Comparison of ENCODE assay signal across 9 cellular contexts in genomic region chr2:8049851-8050571, GRCh38.
DNase-seq lines count a peak whose midpoint lies in the region; ATAC-seq and TF ChIP-seq lines count a peak whose summit lies in the region.
"Had no signal": no experiment of that assay in that cellular context is flagged by ENCODE, and none has a peak within 500 bp of the region (broad histone marks: within the 10 kb centered on the region; RNA-seq: fewer than 3 reads in every experiment).

No MANE protein-coding gene starts in this region.

- no peaks in the 10 kb centered on the region for H3K9me3 ChIP-seq in vagina

- TF ChIP-seq POLR2A in vagina (IDR thresholded peaks at IDR 0.05) (no peak), erythroblast (IDR thresholded peaks at IDR 0.05; ENCODE audit: low read length) (no peak)

- DNase-seq in GM06990 (ENCODE audit: extremely low read depth, insufficient read length) = peak; percentile 79
- DNase-seq in activated naive CD4-positive, alpha-beta T cell treated with anti-CD3 and anti-CD28 coated beads, Interleukin-2, amount 10 ng/mL, durations not matched to agents 7 days and 5 days = peak; percentile 33
- DNase-seq in vagina (ENCODE audit: extremely low spot score in 2 of 2) = no peak
- no peak for DNase-seq in erythroblast (lab: John Stamatoyannopoulos, UW)
- no peak for DNase-seq in CD14-positive monocyte (ENCODE audit: low spot score)
- DNase-seq in NCI-H748 (lab: John Stamatoyannopoulos, UW; ENCODE audit: unreplicated experiment) = no peak

- no peak overlapping the region for H3K4me3 Mint-ChIP-seq in activated naive CD4-positive, alpha-beta T cell treated with anti-CD3 and anti-CD28 coated beads, Interleukin-2, amount 10 ng/mL, durations not matched to agents 7 days and 5 days
- H3K4me3 Mint-ChIP-seq in CD14-positive monocyte = no peak overlapping the region

- ATAC-seq in GM19372 (IDR thresholded peaks at IDR 0.05; ENCODE audit: low read depth, unreplicated experiment) = peak; percentile 84
- ATAC-seq in HG03064 (IDR thresholded peaks at IDR 0.05; ENCODE audit: low read depth, unreplicated experiment) = peak; percentile 98

- intact Hi-C loops in vagina (cut with DNase I) = no loop called here
- intact Hi-C loops in CD14-positive monocyte (cut with micrococcal nuclease) = no loop called here

- no peak overlapping the region for H3K4me3 ChIP-seq in GM06990 (replicated peaks; ENCODE audit: low read depth, low read length)
- no peak overlapping the region for H3K4me3 ChIP-seq in vagina
- H3K4me3 ChIP-seq: SK-N-MC had no signal

- peaks cover 7% of the 10 kb centered on the region for H3K4me1 Mint-ChIP-seq in activated naive CD4-positive, alpha-beta T cell treated with anti-CD3 and anti-CD28 coated beads, Interleukin-2, amount 10 ng/mL, durations not matched to agents 7 days and 5 days
- H3K4me1 Mint-ChIP-seq in CD14-positive monocyte = peaks cover 13% of the 10 kb centered on the region

- H3K9me3 Mint-ChIP-seq in activated naive CD4-positive, alpha-beta T cell treated with anti-CD3 and anti-CD28 coated beads, Interleukin-2, amount 10 ng/mL, durations not matched to agents 7 days and 5 days = peaks cover 3% of the 10 kb centered on the region
- peaks cover 0 to 7% (median 3%) of the 10 kb centered on the region in 7 donors for H3K9me3 Mint-ChIP-seq in CD14-positive monocyte

- H3K27me3 ChIP-seq in GM06990 (replicated peaks; ENCODE audit: control insufficient read depth, insufficient read depth, low read length) = no peaks in the 10 kb centered on the region
- no peaks in the 10 kb centered on the region for H3K27me3 ChIP-seq in vagina

- no peaks in the 10 kb centered on the region for H3K36me3 ChIP-seq in GM06990 (ENCODE audit: control insufficient read depth, insufficient read depth, low read length)
- H3K36me3 ChIP-seq in vagina = no peaks in the 10 kb centered on the region

- peaks cover 3% of the 10 kb centered on the region for H3K27me3 Mint-ChIP-seq in activated naive CD4-positive, alpha-beta T cell treated with anti-CD3 and anti-CD28 coated beads, Interleukin-2, amount 10 ng/mL, durations not matched to agents 7 days and 5 days
- peaks cover 0 to 3% (median 2%) of the 10 kb centered on the region in 3 donors for H3K27me3 Mint-ChIP-seq in CD14-positive monocyte (ENCODE audit: low read depth in 3 of 3)

- peaks cover 2% of the 10 kb centered on the region for H3K36me3 Mint-ChIP-seq in activated naive CD4-positive, alpha-beta T cell treated with anti-CD3 and anti-CD28 coated beads, Interleukin-2, amount 10 ng/mL, durations not matched to agents 7 days and 5 days
- no peaks in the 10 kb centered on the region for H3K36me3 Mint-ChIP-seq in CD14-positive monocyte

- H3K27ac Mint-ChIP-seq in activated naive CD4-positive, alpha-beta T cell treated with anti-CD3 and anti-CD28 coated beads, Interleukin-2, amount 10 ng/mL, durations not matched to agents 7 days and 5 days = no peak overlapping the region
- H3K27ac Mint-ChIP-seq in CD14-positive monocyte = peak overlapping the region in 1 of 7 donors; percentile 30

- TF ChIP-seq CTCF in GM06990 (IDR thresholded peaks at IDR 0.05; ENCODE audit: insufficient read depth, low read length, poor library complexity, severe bottlenecking) (no peak), vagina (IDR thresholded peaks at IDR 0.05) (no peak), CD14-positive monocyte (IDR thresholded peaks at IDR 0.05) (no peak)

- no peak overlapping the region for H3K27ac ChIP-seq in vagina
- H3K27ac ChIP-seq: SK-N-MC had no signal

- CTCF ChIA-PET in activated naive CD4-positive, alpha-beta T cell treated with anti-CD3 and anti-CD28 coated beads, Interleukin-2, amount 10 ng/mL, durations not matched to agents 7 days and 5 days (lab: Charles Lee) = interaction anchor here (1.0 kb wide), 1 partner anchor 18 kb away, joined by 3 read pairs; no protein-coding TSS in a partner anchor

- no peaks in the 10 kb centered on the region for H3K4me1 ChIP-seq in vagina

Comparison
In these comparisons a context has a peak if more than half of its experiments do, and no peak if none do; other contexts are left out.
1. DNase-seq: peak in GM06990 (single experiment) and activated naive CD4-positive, alpha-beta T cell treated with anti-CD3 and anti-CD28 coated beads, Interleukin-2, amount 10 ng/mL, durations not matched to agents 7 days and 5 days (single experiment); none in vagina (0 of 2), erythroblast (0 of 2), CD14-positive monocyte (single experiment) and NCI-H748 (single experiment).